Comparison of ENCODE assay signal across 16 cellular contexts in genomic region chr2:16141641-16141921, GRCh38.
A peak's percentile ranks its signal among the peaks of the same experiment; 100 is the strongest.
DNase-seq lines count a peak whose midpoint lies in the region; ATAC-seq and TF ChIP-seq lines count a peak whose summit lies in the region.
"Had no signal": no experiment of that assay in that cellular context is flagged by ENCODE, and none has a peak within 500 bp of the region (broad histone marks: within the 10 kb centered on the region; RNA-seq: fewer than 3 reads in every experiment).

No MANE protein-coding gene starts in this region.

- H3K79me2 ChIP-seq in SK-N-SH (ENCODE audit: insufficient read depth), result no peaks in the 10 kb centered on the region

- 13% methylated on average over 2 of the region's 2 CpGs for WGBS in SK-N-SH (ENCODE audit: low lambda C conversion rate)

- H3F3A ChIP-seq in SK-N-SH (replicated peaks; ENCODE audit: insufficient read depth), result no peaks in the 10 kb centered on the region

- no peaks in the 10 kb centered on the region for H3K4me1 ChIP-seq in SK-N-SH (ENCODE audit: control insufficient read depth in 1 of 2, insufficient read depth in 2 of 2, low read depth in 1 of 2, low read length in 1 of 2)
- H3K4me1 ChIP-seq: BLaER1 treated with 17β-estradiol and CSF1 and Interleukin-3, amounts not matched to agents 10 nM and 100 nM had no signal

- TF ChIP-seq EP300 in SK-N-SH (IDR thresholded peaks at IDR 0.05; ENCODE audit: borderline replicate concordance in 1 of 2, low read depth in 1 of 2, low read length in 1 of 2), result no peak

- TF ChIP-seq CTCF in 22Rv1 (IDR thresholded peaks at IDR 0.05) (no peak), LNCaP clone FGC (IDR thresholded peaks at IDR 0.05; ENCODE audit: control insufficient read depth, extremely low read depth, insufficient read depth) (no peak), SK-N-SH (IDR thresholded peaks at IDR 0.05) (no peak)

- POLR2A ChIA-PET in SK-N-SH (lab: Yijun Ruan, JAX), result no interaction called here

- DNase-seq in LNCaP clone FGC (ENCODE audit: low read depth) (peak; percentile 14), kidney tubule cell (ENCODE audit: low spot score) (peak; percentile 57), retina (peak; percentile 53), SK-N-SH (no peak), G401 (ENCODE audit: low spot score) (no peak)
- DNase-seq: CD8-positive, alpha-beta T cell; DMS 273 treated with DMSO at 0.1 percent for 48 hours; DMS53; DND-41; EL; HCEC 1CT had no signal

- no peak overlapping the region for H3K4me3 ChIP-seq in LNCaP clone FGC (ENCODE audit: low read depth, low read length)
- H3K4me3 ChIP-seq in SK-N-SH (ENCODE audit: low read depth in 2 of 2, low read length in 1 of 2), result no peak overlapping the region
- H3K4me3 ChIP-seq: BLaER1 treated with 17β-estradiol and CSF1 and Interleukin-3, amounts not matched to agents 10 nM and 100 nM; GM23338 had no signal

- no peak overlapping the region for H3K4me2 ChIP-seq in SK-N-SH
- H3K4me2 ChIP-seq: BLaER1 treated with 17β-estradiol and CSF1 and Interleukin-3, amounts not matched to agents 10 nM and 100 nM; GM23338 had no signal

- peak overlapping the region; percentile 53 for H3K27ac ChIP-seq in 22Rv1
- no peak overlapping the region for H3K27ac ChIP-seq in SK-N-SH (ENCODE audit: low read depth in 2 of 2, low read length in 1 of 2)
- H3K27ac ChIP-seq: BLaER1 treated with 17β-estradiol and CSF1 and Interleukin-3, amounts not matched to agents 10 nM and 100 nM had no signal

- ATAC-seq in HG03378 (IDR thresholded peaks at IDR 0.05; ENCODE audit: unreplicated experiment) (no peak), GM21786 (IDR thresholded peaks at IDR 0.05; ENCODE audit: unreplicated experiment) (no peak)
- ATAC-seq: CD8-positive, alpha-beta T cell; GM23338 had no signal

- CTCF ChIA-PET in SK-N-SH (lab: Yijun Ruan, JAX), result no interaction called here

- no peak overlapping the region for H2AFZ ChIP-seq in SK-N-SH (ENCODE audit: low read depth)

- no peak overlapping the region for H3K9ac ChIP-seq in SK-N-SH
- H3K9ac ChIP-seq: BLaER1 treated with 17β-estradiol and CSF1 and Interleukin-3, amounts not matched to agents 10 nM and 100 nM had no signal

- in situ Hi-C loops in G401 (cut with HindIII; ENCODE audit: low sequenced_read_pairs), result no loop called here

- H3K9me2 ChIP-seq in SK-N-SH, result no peaks in the 10 kb centered on the region

- H3K9me3 ChIP-seq in SK-N-SH, result no peaks in the 10 kb centered on the region

- no peaks in the 10 kb centered on the region for H4K20me1 ChIP-seq in SK-N-SH (ENCODE audit: insufficient read depth)
- H4K20me1 ChIP-seq: BLaER1 treated with 17β-estradiol and CSF1 and Interleukin-3, amounts not matched to agents 10 nM and 100 nM had no signal

- H3K36me3 ChIP-seq in SK-N-SH (replicated peaks in 1 of 2; ENCODE audit: control insufficient read depth in 1 of 2, insufficient read depth in 2 of 2, low read length in 1 of 2), result no peaks in the 10 kb centered on the region
- H3K36me3 ChIP-seq: BLaER1 treated with 17β-estradiol and CSF1 and Interleukin-3, amounts not matched to agents 10 nM and 100 nM had no signal

- no peak for TF ChIP-seq RAD21 in SK-N-SH (IDR thresholded peaks at IDR 0.05; ENCODE audit: low read length)

- no peaks in the 10 kb centered on the region for H3K27me3 ChIP-seq in SK-N-SH (ENCODE audit: insufficient read depth)
- H3K27me3 ChIP-seq: BLaER1 treated with 17β-estradiol and CSF1 and Interleukin-3, amounts not matched to agents 10 nM and 100 nM had no signal

TF ChIP-seq in SK-N-SH, 30 proteins besides CTCF, POLR2A, EP300 and RAD21:
- TF ChIP-seq JUND (IDR thresholded peaks at IDR 0.05) (no peak), ELF1 (IDR thresholded peaks at IDR 0.05) (no peak), MEF2A (IDR thresholded peaks at IDR 0.05; ENCODE audit: borderline replicate concordance, low read depth) (no peak), POLR2AphosphoS5 (IDR thresholded peaks at IDR 0.05; ENCODE audit: low read depth, low read length) (no peak), YY1 (IDR thresholded peaks at IDR 0.05; ENCODE audit: low read depth) (no peak), REST (IDR thresholded peaks at IDR 0.05; ENCODE audit: low read depth, low read length) (no peak), SIN3A (IDR thresholded peaks at IDR 0.05; ENCODE audit: borderline replicate concordance, low read depth, low read length) (no peak), GATA2 (CRISPR knock-in tag; IDR thresholded peaks at IDR 0.05) (no peak), RCOR1 (IDR thresholded peaks at IDR 0.05; ENCODE audit: low read length) (no peak), USF2 (IDR thresholded peaks at IDR 0.05; ENCODE audit: borderline replicate concordance, low read depth, low read length) (no peak), FOXM1 (IDR thresholded peaks at IDR 0.05; ENCODE audit: low read depth) (no peak)
TF ChIP-seq in SK-N-SH: peak in this region for 0.

Comparison
In these comparisons a context has a peak if more than half of its experiments do, and no peak if none do; other contexts are left out.
1. DNase-seq: peak in LNCaP clone FGC (single experiment), kidney tubule cell (single experiment) and retina (single experiment); none in SK-N-SH (single experiment) and G401 (single experiment).